21 cellular contexts compared by ENCODE assay signal in the genomic region with DNA sequence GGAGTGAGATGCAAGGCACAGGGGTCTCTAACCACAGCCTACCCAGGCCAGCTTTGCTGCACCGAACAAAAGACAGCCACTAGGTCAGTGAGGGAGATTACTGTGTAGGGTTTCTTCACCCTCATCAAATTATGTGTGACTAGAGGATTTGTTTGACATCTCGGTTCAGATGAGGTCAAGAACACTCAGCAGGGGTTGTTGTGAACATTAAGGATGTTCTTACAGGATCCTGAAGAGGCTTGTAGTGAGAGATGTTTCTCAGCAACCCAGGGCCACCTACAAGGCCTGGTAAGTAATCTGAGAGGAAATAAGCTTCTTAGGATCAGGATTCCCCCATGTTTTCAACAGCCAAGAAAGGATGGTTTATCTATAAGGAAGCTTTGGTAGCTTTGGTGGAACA.
DNase-seq lines count a peak whose midpoint lies in the region; ATAC-seq and TF ChIP-seq lines count a peak whose summit lies in the region.
"Had no signal": no experiment of that assay in that cellular context is flagged by ENCODE, and none has a peak within 500 bp of the region (broad histone marks: within the 10 kb centered on the region; RNA-seq: fewer than 3 reads in every experiment).

No MANE protein-coding gene starts in this region.

- no peaks in the 10 kb centered on the region for H3K36me3 Mint-ChIP-seq in effector memory CD8-positive, alpha-beta T cell (ENCODE audit: insufficient read depth)
- H3K36me3 Mint-ChIP-seq: CD4-positive, alpha-beta memory T cell had no signal

- peak overlapping the region in 1 of 2 donors; percentile 37 for H3K4me3 Mint-ChIP-seq in effector memory CD8-positive, alpha-beta T cell
- H3K4me3 Mint-ChIP-seq: B cell; CD4-positive, alpha-beta memory T cell; T-helper 1 cell treated with Interleukin-12 subunit alpha and Interleukin-12 subunit beta and Interleukin-4 antibody, amounts not matched to agents 30 μg/mL and 1 μg/mL, for 36 hours had no signal

- no peak overlapping the region for H3K4me3 ChIP-seq in tibial artery
- H3K4me3 ChIP-seq: HAP-1, MG63 had no signal

- H3K4me1 Mint-ChIP-seq in effector memory CD8-positive, alpha-beta T cell (ENCODE audit: low read depth in 2 of 2) = peaks cover 8 to 12% of the 10 kb centered on the region in 2 donors
- H3K4me1 Mint-ChIP-seq: B cell had no signal

- no peak for TF ChIP-seq CTCF in tibial artery (IDR thresholded peaks at IDR 0.05)

- H3K27ac ChIP-seq in tibial artery = no peak overlapping the region
- H3K27ac ChIP-seq: RWPE1 had no signal

- intact Hi-C loops in tibial artery (cut with DNase I; ENCODE audit: low total_unique reads) = no loop called here

- ATAC-seq in effector memory CD8-positive, alpha-beta T cell (replicated peaks) = no peak
- no peak for ATAC-seq in HG02870 (IDR thresholded peaks at IDR 0.05; ENCODE audit: unreplicated experiment)
- ATAC-seq: PC-3 had no signal

- no peaks in the 10 kb centered on the region for H3K9me3 Mint-ChIP-seq in effector memory CD8-positive, alpha-beta T cell

- peak overlapping the region; percentile 18 to 64 for H3K27ac Mint-ChIP-seq in effector memory CD8-positive, alpha-beta T cell
- H3K27ac Mint-ChIP-seq: B cell; CD4-positive, alpha-beta memory T cell; T-helper 1 cell treated with Interleukin-12 subunit alpha and Interleukin-12 subunit beta and Interleukin-4 antibody, amounts not matched to agents 30 μg/mL and 1 μg/mL, for 36 hours had no signal

- no peaks in the 10 kb centered on the region for H3K9me3 ChIP-seq in tibial artery
- H3K9me3 ChIP-seq: HAP-1, MG63 had no signal

- no peaks in the 10 kb centered on the region for H3K36me3 ChIP-seq in tibial artery
- H3K36me3 ChIP-seq: HAP-1, MG63 had no signal

- H3K4me1 ChIP-seq in tibial artery = no peaks in the 10 kb centered on the region
- H3K4me1 ChIP-seq: HAP-1 had no signal

- no peaks in the 10 kb centered on the region for H3K27me3 ChIP-seq in tibial artery
- H3K27me3 ChIP-seq: MG63 had no signal

- H3K27me3 Mint-ChIP-seq in effector memory CD8-positive, alpha-beta T cell = no peaks in the 10 kb centered on the region
- H3K27me3 Mint-ChIP-seq: B cell; CD4-positive, alpha-beta memory T cell had no signal

- DNase-seq in NCI-H510A treated with DMSO at 0.1 percent for 48 hours (lab: John Stamatoyannopoulos, UW) = peak; percentile 33
- no peak for DNase-seq in NCI-H510A (lab: John Stamatoyannopoulos, UW)
- DNase-seq in NCI-H2227 (lab: John Stamatoyannopoulos, UW; ENCODE audit: unreplicated experiment) = peak; percentile 53
- no peak for DNase-seq in effector memory CD8-positive, alpha-beta T cell
- DNase-seq in SK-N-DZ (ENCODE audit: low spot score) = no peak
- no peak for DNase-seq in activated effector memory CD4-positive, alpha-beta T cell treated with anti-CD3 and anti-CD28 coated beads, Interleukin-2, amount 50 U/mL, for 16 hours
- no peak for DNase-seq in tibial artery
- DNase-seq: Calu3; CD4-positive, alpha-beta memory T cell; IMR-90; MG63; NCI-H1048; NCI-H446; NCI-H774; PC-3; SIG-M5 had no signal

Comparison
In these comparisons a context has a peak if more than half of its experiments do, and no peak if none do; other contexts are left out.
1. DNase-seq: peak in NCI-H510A treated with DMSO at 0.1 percent for 48 hours (single experiment) and NCI-H2227 (single experiment); none in NCI-H510A (single experiment), effector memory CD8-positive, alpha-beta T cell (0 of 3), SK-N-DZ (single experiment), activated effector memory CD4-positive, alpha-beta T cell treated with anti-CD3 and anti-CD28 coated beads, Interleukin-2, amount 50 U/mL, for 16 hours (single experiment) and tibial artery (0 of 2).